1 cellular context compared by ENCODE assay signal in the genomic region with DNA sequence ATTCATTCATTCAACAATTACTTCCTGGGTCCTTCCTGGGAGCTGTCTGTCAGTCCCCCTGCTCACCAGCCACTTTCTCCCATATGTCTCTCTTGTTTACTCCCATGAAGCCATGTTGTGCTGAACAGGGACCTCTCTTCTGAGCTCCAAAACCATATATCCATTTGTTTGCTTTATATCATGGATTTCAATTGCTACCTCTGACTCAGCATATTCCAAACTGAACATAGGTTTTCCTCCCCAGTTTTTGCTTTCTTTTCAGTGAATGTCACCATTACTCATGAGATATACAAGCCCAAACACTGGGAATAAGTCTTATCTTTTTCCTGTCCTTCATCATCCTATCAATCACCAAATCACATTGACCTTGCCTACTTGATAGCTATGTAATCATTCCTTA.
TF ChIP-seq lines count a peak whose summit lies in the region.

No MANE protein-coding gene starts in this region.

TF ChIP-seq in K562, 482 proteins besides CTCF, POLR2A, EP300 and RAD21 (continued from another document and continues in another):
- TF ChIP-seq, protein P1, sequence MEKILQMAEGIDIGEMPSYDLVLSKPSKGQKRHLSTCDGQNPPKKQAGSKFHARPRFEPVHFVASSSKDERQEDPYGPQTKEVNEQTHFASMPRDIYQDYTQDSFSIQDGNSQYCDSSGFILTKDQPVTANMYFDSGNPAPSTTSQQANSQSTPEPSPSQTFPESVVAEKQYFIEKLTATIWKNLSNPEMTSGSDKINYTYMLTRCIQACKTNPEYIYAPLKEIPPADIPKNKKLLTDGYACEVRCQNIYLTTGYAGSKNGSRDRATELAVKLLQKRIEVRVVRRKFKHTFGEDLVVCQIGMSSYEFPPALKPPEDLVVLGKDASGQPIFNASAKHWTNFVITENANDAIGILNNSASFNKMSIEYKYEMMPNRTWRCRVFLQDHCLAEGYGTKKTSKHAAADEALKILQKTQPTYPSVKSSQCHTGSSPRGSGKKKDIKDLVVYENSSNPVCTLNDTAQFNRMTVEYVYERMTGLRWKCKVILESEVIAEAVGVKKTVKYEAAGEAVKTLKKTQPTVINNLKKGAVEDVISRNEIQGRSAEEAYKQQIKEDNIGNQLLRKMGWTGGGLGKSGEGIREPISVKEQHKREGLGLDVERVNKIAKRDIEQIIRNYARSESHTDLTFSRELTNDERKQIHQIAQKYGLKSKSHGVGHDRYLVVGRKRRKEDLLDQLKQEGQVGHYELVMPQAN (IDR thresholded peaks at IDR 0.05; ENCODE audit: borderline replicate concordance): no peak
- TF ChIP-seq PTTG1 (tag; IDR thresholded peaks at IDR 0.05; ENCODE audit: low read depth): no peak
- no peak for TF ChIP-seq LARP7 (IDR thresholded peaks at IDR 0.05)
- TF ChIP-seq TRIM28 (IDR thresholded peaks at IDR 0.05): no peak
- no peak for TF ChIP-seq KAT8 (IDR thresholded peaks at IDR 0.05; ENCODE audit: low read depth)
- no peak for TF ChIP-seq HMG20B (CRISPR knock-in tag; IDR thresholded peaks at IDR 0.05)
- TF ChIP-seq MAFF (IDR thresholded peaks at IDR 0.05; ENCODE audit: low read length): peak; percentile 76
- no peak for TF ChIP-seq ZKSCAN8 (CRISPR knock-in tag; IDR thresholded peaks at IDR 0.05)
- no peak for TF ChIP-seq YBX1 (IDR thresholded peaks at IDR 0.05)
- no peak for TF ChIP-seq ATF1 (CRISPR knock-in tag; IDR thresholded peaks at IDR 0.05)
- no peak for TF ChIP-seq ATF1 (tag; IDR thresholded peaks at IDR 0.05)
- TF ChIP-seq NELFE (IDR thresholded peaks at IDR 0.05; ENCODE audit: insufficient read depth, insufficient read length): no peak
- no peak for TF ChIP-seq BMI1 (IDR thresholded peaks at IDR 0.05; ENCODE audit: low read length)
- TF ChIP-seq SP2 (IDR thresholded peaks at IDR 0.05; ENCODE audit: extremely low read depth, low read depth, low read length, poor library complexity, severe bottlenecking): no peak
- TF ChIP-seq ZNF57 (CRISPR knock-in tag; IDR thresholded peaks at IDR 0.05): no peak
- TF ChIP-seq, protein P2, sequence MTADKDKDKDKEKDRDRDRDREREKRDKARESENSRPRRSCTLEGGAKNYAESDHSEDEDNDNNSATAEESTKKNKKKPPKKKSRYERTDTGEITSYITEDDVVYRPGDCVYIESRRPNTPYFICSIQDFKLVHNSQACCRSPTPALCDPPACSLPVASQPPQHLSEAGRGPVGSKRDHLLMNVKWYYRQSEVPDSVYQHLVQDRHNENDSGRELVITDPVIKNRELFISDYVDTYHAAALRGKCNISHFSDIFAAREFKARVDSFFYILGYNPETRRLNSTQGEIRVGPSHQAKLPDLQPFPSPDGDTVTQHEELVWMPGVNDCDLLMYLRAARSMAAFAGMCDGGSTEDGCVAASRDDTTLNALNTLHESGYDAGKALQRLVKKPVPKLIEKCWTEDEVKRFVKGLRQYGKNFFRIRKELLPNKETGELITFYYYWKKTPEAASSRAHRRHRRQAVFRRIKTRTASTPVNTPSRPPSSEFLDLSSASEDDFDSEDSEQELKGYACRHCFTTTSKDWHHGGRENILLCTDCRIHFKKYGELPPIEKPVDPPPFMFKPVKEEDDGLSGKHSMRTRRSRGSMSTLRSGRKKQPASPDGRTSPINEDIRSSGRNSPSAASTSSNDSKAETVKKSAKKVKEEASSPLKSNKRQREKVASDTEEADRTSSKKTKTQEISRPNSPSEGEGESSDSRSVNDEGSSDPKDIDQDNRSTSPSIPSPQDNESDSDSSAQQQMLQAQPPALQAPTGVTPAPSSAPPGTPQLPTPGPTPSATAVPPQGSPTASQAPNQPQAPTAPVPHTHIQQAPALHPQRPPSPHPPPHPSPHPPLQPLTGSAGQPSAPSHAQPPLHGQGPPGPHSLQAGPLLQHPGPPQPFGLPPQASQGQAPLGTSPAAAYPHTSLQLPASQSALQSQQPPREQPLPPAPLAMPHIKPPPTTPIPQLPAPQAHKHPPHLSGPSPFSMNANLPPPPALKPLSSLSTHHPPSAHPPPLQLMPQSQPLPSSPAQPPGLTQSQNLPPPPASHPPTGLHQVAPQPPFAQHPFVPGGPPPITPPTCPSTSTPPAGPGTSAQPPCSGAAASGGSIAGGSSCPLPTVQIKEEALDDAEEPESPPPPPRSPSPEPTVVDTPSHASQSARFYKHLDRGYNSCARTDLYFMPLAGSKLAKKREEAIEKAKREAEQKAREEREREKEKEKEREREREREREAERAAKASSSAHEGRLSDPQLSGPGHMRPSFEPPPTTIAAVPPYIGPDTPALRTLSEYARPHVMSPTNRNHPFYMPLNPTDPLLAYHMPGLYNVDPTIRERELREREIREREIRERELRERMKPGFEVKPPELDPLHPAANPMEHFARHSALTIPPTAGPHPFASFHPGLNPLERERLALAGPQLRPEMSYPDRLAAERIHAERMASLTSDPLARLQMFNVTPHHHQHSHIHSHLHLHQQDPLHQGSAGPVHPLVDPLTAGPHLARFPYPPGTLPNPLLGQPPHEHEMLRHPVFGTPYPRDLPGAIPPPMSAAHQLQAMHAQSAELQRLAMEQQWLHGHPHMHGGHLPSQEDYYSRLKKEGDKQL (CRISPR knock-in tag; IDR thresholded peaks at IDR 0.05; ENCODE audit: borderline replicate concordance): no peak
- TF ChIP-seq MYNN (IDR thresholded peaks at IDR 0.05): no peak
- TF ChIP-seq MYNN (CRISPR knock-in tag; IDR thresholded peaks at IDR 0.05): no peak
- TF ChIP-seq ZNF316 (IDR thresholded peaks at IDR 0.05): peak; percentile 93
- TF ChIP-seq FOXJ3 (CRISPR knock-in tag; IDR thresholded peaks at IDR 0.05): no peak
- TF ChIP-seq NFE2L1 (tag; IDR thresholded peaks at IDR 0.05; ENCODE audit: borderline replicate concordance, low read depth): 0 out of 2 replicates have a peak, but pooled peaks have one; percentile 39
- TF ChIP-seq MIER1 (IDR thresholded peaks at IDR 0.05; ENCODE audit: low read depth): no peak
- TF ChIP-seq, protein P3, sequence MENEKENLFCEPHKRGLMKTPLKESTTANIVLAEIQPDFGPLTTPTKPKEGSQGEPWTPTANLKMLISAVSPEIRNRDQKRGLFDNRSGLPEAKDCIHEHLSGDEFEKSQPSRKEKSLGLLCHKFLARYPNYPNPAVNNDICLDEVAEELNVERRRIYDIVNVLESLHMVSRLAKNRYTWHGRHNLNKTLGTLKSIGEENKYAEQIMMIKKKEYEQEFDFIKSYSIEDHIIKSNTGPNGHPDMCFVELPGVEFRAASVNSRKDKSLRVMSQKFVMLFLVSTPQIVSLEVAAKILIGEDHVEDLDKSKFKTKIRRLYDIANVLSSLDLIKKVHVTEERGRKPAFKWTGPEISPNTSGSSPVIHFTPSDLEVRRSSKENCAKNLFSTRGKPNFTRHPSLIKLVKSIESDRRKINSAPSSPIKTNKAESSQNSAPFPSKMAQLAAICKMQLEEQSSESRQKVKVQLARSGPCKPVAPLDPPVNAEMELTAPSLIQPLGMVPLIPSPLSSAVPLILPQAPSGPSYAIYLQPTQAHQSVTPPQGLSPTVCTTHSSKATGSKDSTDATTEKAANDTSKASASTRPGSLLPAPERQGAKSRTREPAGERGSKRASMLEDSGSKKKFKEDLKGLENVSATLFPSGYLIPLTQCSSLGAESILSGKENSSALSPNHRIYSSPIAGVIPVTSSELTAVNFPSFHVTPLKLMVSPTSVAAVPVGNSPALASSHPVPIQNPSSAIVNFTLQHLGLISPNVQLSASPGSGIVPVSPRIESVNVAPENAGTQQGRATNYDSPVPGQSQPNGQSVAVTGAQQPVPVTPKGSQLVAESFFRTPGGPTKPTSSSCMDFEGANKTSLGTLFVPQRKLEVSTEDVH (IDR thresholded peaks at IDR 0.05; ENCODE audit: low read depth, partially characterized antibody): no peak
- TF ChIP-seq, protein P4, sequence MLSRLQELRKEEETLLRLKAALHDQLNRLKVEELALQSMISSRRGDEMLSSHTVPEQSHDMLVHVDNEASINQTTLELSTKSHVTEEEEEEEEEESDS (CRISPR knock-in tag; IDR thresholded peaks at IDR 0.05): no peak
- no peak for TF ChIP-seq ZNF561 (CRISPR knock-in tag; conservative IDR thresholded peaks at IDR 0.05)
- no peak for TF ChIP-seq MYBL2 (IDR thresholded peaks at IDR 0.05; ENCODE audit: low read depth)
- TF ChIP-seq MYBL2 (CRISPR knock-in tag; IDR thresholded peaks at IDR 0.05; ENCODE audit: borderline replicate concordance): no peak
- TF ChIP-seq, protein P5, sequence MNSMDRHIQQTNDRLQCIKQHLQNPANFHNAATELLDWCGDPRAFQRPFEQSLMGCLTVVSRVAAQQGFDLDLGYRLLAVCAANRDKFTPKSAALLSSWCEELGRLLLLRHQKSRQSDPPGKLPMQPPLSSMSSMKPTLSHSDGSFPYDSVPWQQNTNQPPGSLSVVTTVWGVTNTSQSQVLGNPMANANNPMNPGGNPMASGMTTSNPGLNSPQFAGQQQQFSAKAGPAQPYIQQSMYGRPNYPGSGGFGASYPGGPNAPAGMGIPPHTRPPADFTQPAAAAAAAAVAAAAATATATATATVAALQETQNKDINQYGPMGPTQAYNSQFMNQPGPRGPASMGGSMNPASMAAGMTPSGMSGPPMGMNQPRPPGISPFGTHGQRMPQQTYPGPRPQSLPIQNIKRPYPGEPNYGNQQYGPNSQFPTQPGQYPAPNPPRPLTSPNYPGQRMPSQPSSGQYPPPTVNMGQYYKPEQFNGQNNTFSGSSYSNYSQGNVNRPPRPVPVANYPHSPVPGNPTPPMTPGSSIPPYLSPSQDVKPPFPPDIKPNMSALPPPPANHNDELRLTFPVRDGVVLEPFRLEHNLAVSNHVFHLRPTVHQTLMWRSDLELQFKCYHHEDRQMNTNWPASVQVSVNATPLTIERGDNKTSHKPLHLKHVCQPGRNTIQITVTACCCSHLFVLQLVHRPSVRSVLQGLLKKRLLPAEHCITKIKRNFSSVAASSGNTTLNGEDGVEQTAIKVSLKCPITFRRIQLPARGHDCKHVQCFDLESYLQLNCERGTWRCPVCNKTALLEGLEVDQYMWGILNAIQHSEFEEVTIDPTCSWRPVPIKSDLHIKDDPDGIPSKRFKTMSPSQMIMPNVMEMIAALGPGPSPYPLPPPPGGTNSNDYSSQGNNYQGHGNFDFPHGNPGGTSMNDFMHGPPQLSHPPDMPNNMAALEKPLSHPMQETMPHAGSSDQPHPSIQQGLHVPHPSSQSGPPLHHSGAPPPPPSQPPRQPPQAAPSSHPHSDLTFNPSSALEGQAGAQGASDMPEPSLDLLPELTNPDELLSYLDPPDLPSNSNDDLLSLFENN (IDR thresholded peaks at IDR 0.05; ENCODE audit: low read depth in 2 of 2, low read length in 2 of 2): no peak
- no peak for TF ChIP-seq MYC (IDR thresholded peaks at IDR 0.05; ENCODE audit: low read depth, low read length)
- no peak for TF ChIP-seq MYC (CRISPR knock-in tag; IDR thresholded peaks at IDR 0.05; ENCODE audit: borderline replicate concordance, low read depth)
- TF ChIP-seq, protein P6, sequence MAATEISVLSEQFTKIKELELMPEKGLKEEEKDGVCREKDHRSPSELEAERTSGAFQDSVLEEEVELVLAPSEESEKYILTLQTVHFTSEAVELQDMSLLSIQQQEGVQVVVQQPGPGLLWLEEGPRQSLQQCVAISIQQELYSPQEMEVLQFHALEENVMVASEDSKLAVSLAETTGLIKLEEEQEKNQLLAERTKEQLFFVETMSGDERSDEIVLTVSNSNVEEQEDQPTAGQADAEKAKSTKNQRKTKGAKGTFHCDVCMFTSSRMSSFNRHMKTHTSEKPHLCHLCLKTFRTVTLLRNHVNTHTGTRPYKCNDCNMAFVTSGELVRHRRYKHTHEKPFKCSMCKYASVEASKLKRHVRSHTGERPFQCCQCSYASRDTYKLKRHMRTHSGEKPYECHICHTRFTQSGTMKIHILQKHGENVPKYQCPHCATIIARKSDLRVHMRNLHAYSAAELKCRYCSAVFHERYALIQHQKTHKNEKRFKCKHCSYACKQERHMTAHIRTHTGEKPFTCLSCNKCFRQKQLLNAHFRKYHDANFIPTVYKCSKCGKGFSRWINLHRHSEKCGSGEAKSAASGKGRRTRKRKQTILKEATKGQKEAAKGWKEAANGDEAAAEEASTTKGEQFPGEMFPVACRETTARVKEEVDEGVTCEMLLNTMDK (IDR thresholded peaks at IDR 0.05; ENCODE audit: borderline replicate concordance, insufficient read depth, low read depth, low read length, poor library complexity, severe bottlenecking): no peak
- TF ChIP-seq NFE2 (IDR thresholded peaks at IDR 0.05; ENCODE audit: low read depth): peak; percentile 71
- TF ChIP-seq CHD1 (IDR thresholded peaks at IDR 0.05; ENCODE audit: low read length): no peak
- peak; percentile 80 for TF ChIP-seq MAFK (IDR thresholded peaks at IDR 0.05; ENCODE audit: low read length)
- TF ChIP-seq ZFP36 (IDR thresholded peaks at IDR 0.05; ENCODE audit: low read depth, low read length, partially characterized antibody): no peak
- TF ChIP-seq SREBF1 (IDR thresholded peaks at IDR 0.05; ENCODE audit: borderline replicate concordance, low read depth, low read length): no peak
- no peak for TF ChIP-seq TAF9B (IDR thresholded peaks at IDR 0.05; ENCODE audit: partially characterized antibody)
- no peak for TF ChIP-seq ZNF124 (CRISPR knock-in tag; IDR thresholded peaks at IDR 0.05)
- no peak for TF ChIP-seq ZBTB17 (CRISPR knock-in tag; IDR thresholded peaks at IDR 0.05)
- TF ChIP-seq FOXK1 (CRISPR knock-in tag; IDR thresholded peaks at IDR 0.05; ENCODE audit: borderline replicate concordance): no peak
- no peak for TF ChIP-seq NR2F6 (CRISPR knock-in tag; IDR thresholded peaks at IDR 0.05)
- TF ChIP-seq, protein P7, sequence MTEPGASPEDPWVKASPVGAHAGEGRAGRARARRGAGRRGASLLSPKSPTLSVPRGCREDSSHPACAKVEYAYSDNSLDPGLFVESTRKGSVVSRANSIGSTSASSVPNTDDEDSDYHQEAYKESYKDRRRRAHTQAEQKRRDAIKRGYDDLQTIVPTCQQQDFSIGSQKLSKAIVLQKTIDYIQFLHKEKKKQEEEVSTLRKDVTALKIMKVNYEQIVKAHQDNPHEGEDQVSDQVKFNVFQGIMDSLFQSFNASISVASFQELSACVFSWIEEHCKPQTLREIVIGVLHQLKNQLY (CRISPR knock-in tag; conservative IDR thresholded peaks at IDR 0.05): no peak
- no peak for TF ChIP-seq ZNF324 (CRISPR knock-in tag; IDR thresholded peaks at IDR 0.05)
- no peak for TF ChIP-seq CC2D1A (IDR thresholded peaks at IDR 0.05)
- TF ChIP-seq ZNF224 (CRISPR knock-in tag; IDR thresholded peaks at IDR 0.05): no peak
- 0 out of 2 replicates have a peak, but pooled peaks have one; percentile 25 for TF ChIP-seq BACH1 (tag; IDR thresholded peaks at IDR 0.05)
- TF ChIP-seq ZNF695 (CRISPR knock-in tag; IDR thresholded peaks at IDR 0.05): no peak
- TF ChIP-seq ZNF133 (CRISPR knock-in tag; IDR thresholded peaks at IDR 0.05): no peak
- TF ChIP-seq SUPT5H (IDR thresholded peaks at IDR 0.05): no peak
